ENCODE assay signal across 1 cellular context in genomic region chr10:110207805-110208613, GRCh38.
TF ChIP-seq lines count a peak whose summit lies in the region.

No MANE protein-coding gene starts in this region.

TF ChIP-seq in GM23338, 12 proteins besides CTCF, POLR2A, EP300 and RAD21 (continued from another document):
- TF ChIP-seq ZNF462 (CRISPR knock-in tag; IDR thresholded peaks at IDR 0.05) = no peak
- TF ChIP-seq ZNF331 (CRISPR knock-in tag; IDR thresholded peaks at IDR 0.05; ENCODE audit: low read depth) = no peak
- TF ChIP-seq EZH2phosphoT487 (IDR thresholded peaks at IDR 0.05; ENCODE audit: unreplicated experiment) = no peak
- TF ChIP-seq REST (IDR thresholded peaks at IDR 0.05; ENCODE audit: unreplicated experiment) = no peak
- no peak for TF ChIP-seq NANOG (IDR thresholded peaks at IDR 0.05; ENCODE audit: borderline replicate concordance)
- TF ChIP-seq JUNB (IDR thresholded peaks at IDR 0.05; ENCODE audit: unreplicated experiment) = no peak
- TF ChIP-seq ZNF114 (CRISPR knock-in tag; IDR thresholded peaks at IDR 0.05) = no peak
- TF ChIP-seq STAT1 (IDR thresholded peaks at IDR 0.05; ENCODE audit: unreplicated experiment) = no peak
- TF ChIP-seq POLR2AphosphoS5 (IDR thresholded peaks at IDR 0.05; ENCODE audit: low read depth) = no peak
